In genomic region chr16:55814174-55814573, GRCh38 we compare ENCODE assay signal across 12 cellular contexts. TPM values are rescaled to one million over a fixed set of nuclear protein-coding genes. Genes with fewer than 3 reads are reported as not detected.
"Had no signal": no experiment of that assay in that cellular context is flagged by ENCODE, and none has a peak within 500 bp of the region (broad histone marks: within the 10 kb centered on the region; RNA-seq: fewer than 3 reads in every experiment).

No MANE protein-coding gene starts in this region.

RNA-seq across cellular contexts. Expression of gene CES1, which starts 18.7 kb away (rescaled TPM):
- total RNA-seq: activated B cell treated with CpG ODN at 0.5 μM for 24 hours; activated CD4-positive, alpha-beta T cell treated with anti-CD3 and anti-CD28 coated beads, Interleukin-2, amount 10 ng/mL, durations not matched to agents 24 days and 14 days; activated CD8-positive, alpha-beta memory T cell treated with anti-CD3 and anti-CD28 coated beads for 36 hours; activated CD8-positive, alpha-beta T cell treated with anti-CD3 and anti-CD28 coated beads for 36 hours; activated naive CD4-positive, alpha-beta T cell treated with anti-CD3 and anti-CD28 coated beads for 36 hours; activated naive CD4-positive, alpha-beta T cell treated with anti-CD3 and anti-CD28 coated beads, Interleukin-2, amount 50 U/mL, for 72 hours; activated naive CD8-positive, alpha-beta T cell treated with anti-CD3 and anti-CD28 coated beads for 36 hours; activated T-cell treated with anti-CD3 and anti-CD28 coated beads, Interleukin-2, amount 50 U/mL, for 72 hours; activated T-helper 1 cell treated with anti-CD3 and anti-CD28 coated beads, Interleukin-12 subunit alpha, Interleukin-12 subunit beta, Interleukin-2, Interleukin-4 antibody, amounts not matched to agents 30 ng/mL and 10 ng/mL and 1 ng/mL, durations not matched to agents 14 hours and 24 hours and 36 hours; activated T-helper 17 cell treated with anti-CD3 and anti-CD28 coated beads, Interleukin-2, amount 50 U/mL, for 72 hours; astrocyte; cardiac muscle cell had no signal
- polyA plus RNA-seq: cardiac muscle cell had no signal
